Comparison of ENCODE assay signal across 22 cellular contexts in the genomic region with DNA sequence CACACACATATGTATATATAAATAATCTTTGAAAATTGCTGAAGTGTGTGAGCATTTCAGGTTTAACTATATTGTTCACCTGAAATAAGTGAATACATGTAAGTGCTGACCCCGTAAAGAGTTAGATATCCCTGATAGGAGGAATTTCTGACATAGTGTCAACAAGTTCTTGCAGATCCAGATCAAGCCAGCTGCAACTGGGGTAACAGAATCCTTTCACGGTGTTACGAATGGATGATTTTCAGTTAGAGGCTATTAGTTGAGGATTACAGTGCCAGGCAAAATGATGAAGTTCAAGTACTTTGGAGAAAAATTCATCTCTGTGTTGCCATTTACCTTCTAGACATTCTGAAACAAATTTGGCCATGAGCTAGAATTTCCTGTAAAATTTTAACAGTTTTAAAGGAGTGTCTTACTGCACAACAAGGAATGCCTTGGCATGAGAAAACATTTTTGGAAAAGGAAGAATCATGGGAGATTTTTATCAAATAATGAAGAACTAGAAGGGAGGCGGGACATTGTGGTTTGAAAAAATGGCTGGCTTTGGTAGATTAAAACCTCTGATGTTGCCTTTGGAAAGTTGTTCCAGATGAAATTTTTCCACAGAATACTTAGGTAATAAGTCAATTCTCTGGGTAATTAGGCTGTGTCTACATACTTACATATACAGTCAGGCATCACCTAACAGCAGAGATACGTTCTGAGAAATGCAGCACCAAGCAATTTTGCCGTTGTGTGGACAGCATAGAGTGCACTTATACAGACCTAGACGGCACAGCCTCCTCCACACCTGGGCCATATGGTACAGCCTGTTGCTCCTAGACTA.
DNase-seq lines count a peak whose midpoint lies in the region; ATAC-seq and TF ChIP-seq lines count a peak whose summit lies in the region.
"Had no signal": no experiment of that assay in that cellular context is flagged by ENCODE, and none has a peak within 500 bp of the region (broad histone marks: within the 10 kb centered on the region; RNA-seq: fewer than 3 reads in every experiment).

No MANE protein-coding gene starts in this region.

- H3K36me3 ChIP-seq in HCT116 (ENCODE audit: control insufficient read depth in 1 of 2, insufficient read depth in 2 of 2, low read length in 2 of 2) = no peaks in the 10 kb centered on the region
- no peaks in the 10 kb centered on the region for H3K36me3 ChIP-seq in left lung
- H3K36me3 ChIP-seq: left ventricle myocardium inferior, vagina had no signal

- no peaks in the 10 kb centered on the region for H3K79me2 ChIP-seq in HCT116 (ENCODE audit: insufficient read depth, low read length)

- in situ Hi-C loops in astrocyte of the spinal cord (cut with HindIII; ENCODE audit: low sequenced_read_pairs) = no loop called here

- peak overlapping the region; percentile 82 for H3K4me2 ChIP-seq in HCT116 (ENCODE audit: low read length)
- H3K4me2 ChIP-seq: PC-9 had no signal

- ATAC-seq in HCT116 = peak; percentile 77
- peak; percentile 19 for ATAC-seq in left lung
- ATAC-seq in HG03108 (IDR thresholded peaks at IDR 0.05; ENCODE audit: unreplicated experiment) = no peak
- no peak for ATAC-seq in HG03565 (IDR thresholded peaks at IDR 0.05; ENCODE audit: unreplicated experiment)
- ATAC-seq in GM19035 (IDR thresholded peaks at IDR 0.05; ENCODE audit: unreplicated experiment) = no peak
- ATAC-seq: activated CD8-positive, alpha-beta memory T cell treated with anti-CD3 and anti-CD28 coated beads, Interleukin-2, amount 10 ng/mL, durations not matched to agents 7 days and 5 days; stimulated activated naive CD8-positive, alpha-beta T cell treated with anti-CD3 and anti-CD28 coated beads, Interleukin-15, amount 100 ng/mL, for 72 hours; WTC11 had no signal

- no peaks in the 10 kb centered on the region for H4K20me1 ChIP-seq in HCT116 (ENCODE audit: insufficient read depth)

- DNase-seq in AG09319 (ENCODE audit: extremely low read depth, low read depth) (peak; percentile 25), HCT116 (ENCODE audit: low read depth, low spot score) (no peak), astrocyte of the spinal cord (ENCODE audit: low read depth, low spot score) (peak; percentile 47), left lung (no peak), dermis blood vessel endothelial cell (no peak)
- DNase-seq: activated CD8-positive, alpha-beta memory T cell treated with anti-CD3 and anti-CD28 coated beads, Interleukin-2, amount 10 ng/mL, durations not matched to agents 7 days and 5 days; activated gamma-delta T cell; AML-193; aorta; hippocampal formation; left ventricle myocardium inferior; naive B cell; NCI-H1694 treated with DMSO at 0.1 percent for 48 hours; NCI-H524; PC-9; stimulated activated naive CD8-positive, alpha-beta T cell treated with anti-CD3 and anti-CD28 coated beads, Interleukin-15, amount 100 ng/mL, for 72 hours; SW 1271 had no signal

- TF ChIP-seq POLR2A in HCT116 (IDR thresholded peaks at IDR 0.05; ENCODE audit: borderline replicate concordance, extremely low read depth, insufficient read depth, insufficient read length) = no peak

- CTCF ChIA-PET in HCT116 (lab: Charles Lee) = no interaction called here

- POLR2A ChIA-PET in HCT116 (lab: Charles Lee) = interaction anchor here (0.7 to 2.1 kb wide), 11 partner anchors 10 to 125 kb away, joined by 3 to 8 read pairs (median 4); no protein-coding TSS in a partner anchor

- RAD21 ChIA-PET in HCT116 (lab: Charles Lee; ENCODE audit: low non-redundant PET in 1 of 2, low total read pairs in 2 of 2, uncharacterized antibody in 2 of 2, unreplicated experiment in 2 of 2) = interaction anchor here in 1 of 2 experiments (0.6 to 1.2 kb wide), 3 partner anchors 32 to 70 kb away, joined by 3 read pairs; no protein-coding TSS in a partner anchor

- TF ChIP-seq RAD21 in HCT116 (IDR thresholded peaks at IDR 0.05; ENCODE audit: low read depth) = 0 out of 2 replicates have a peak, but pooled peaks have one; percentile 9

- H3K9me2 ChIP-seq in HCT116 (ENCODE audit: insufficient read depth) = no peaks in the 10 kb centered on the region

- H3K4me1 ChIP-seq in HCT116 (ENCODE audit: control insufficient read depth in 1 of 2, insufficient read depth in 2 of 2, low read length in 2 of 2) = peaks cover 76 to 96% of the 10 kb centered on the region in 2 experiments
- H3K4me1 ChIP-seq in left lung = no peaks in the 10 kb centered on the region
- H3K4me1 ChIP-seq: left ventricle myocardium inferior had no signal

- no peaks in the 10 kb centered on the region for H3K9me3 ChIP-seq in HCT116 (ENCODE audit: control insufficient read depth in 1 of 2, insufficient read depth in 1 of 2, low read depth in 1 of 2, low read length in 2 of 2)
- H3K9me3 ChIP-seq in left lung = no peaks in the 10 kb centered on the region
- H3K9me3 ChIP-seq: left ventricle myocardium inferior, vagina had no signal

- H3K27ac ChIP-seq in HCT116 (ENCODE audit: low read depth, low read length) (peak overlapping the region; percentile 76), left lung (no peak overlapping the region)
- H3K27ac ChIP-seq: left ventricle myocardium inferior, PC-9, vagina had no signal

- H3K27me3 ChIP-seq in HCT116 (ENCODE audit: insufficient read depth, low read length) (no peaks in the 10 kb centered on the region), left lung (no peaks in the 10 kb centered on the region)
- H3K27me3 ChIP-seq: vagina had no signal

- BruUV-seq in HCT116 (replicated peaks; lab: Mats Ljungman, UMichigan) = TSS peak; percentile 77

- TF ChIP-seq CTCF in AG09319 (IDR thresholded peaks at IDR 0.05; ENCODE audit: low read depth, low read length) (no peak), HCT116 (IDR thresholded peaks at IDR 0.05 in 2 of 3, conservative IDR thresholded peaks at IDR 0.05 in 1 of 3; ENCODE audit: borderline replicate concordance in 1 of 3, insufficient read depth in 1 of 3, low read depth in 2 of 3, low read length in 2 of 3) (no peak), astrocyte of the spinal cord (IDR thresholded peaks at IDR 0.05; ENCODE audit: low read depth, low read length) (no peak), left lung (IDR thresholded peaks at IDR 0.05) (no peak)

- H3K4me3 ChIP-seq in HCT116 (replicated peaks in 1 of 2; ENCODE audit: low read depth in 1 of 2, low read length in 2 of 2) (peak overlapping the region; percentile 20 to 48), astrocyte of the spinal cord (ENCODE audit: low read depth, low read length) (no peak overlapping the region), left lung (no peak overlapping the region)
- H3K4me3 ChIP-seq: left ventricle myocardium inferior, PC-9, vagina had no signal

- intact Hi-C loops in HCT116 (cut with micrococcal nuclease) (loop anchor here (2.0 to 5.0 kb wide), 2 partner anchors 43 to 81 kb away; no protein-coding TSS in a partner anchor), left lung (cut with DNase I) (no loop called here)

- H2AFZ ChIP-seq in HCT116 (ENCODE audit: low read depth, low read length, poor library complexity, severe bottlenecking) = peak overlapping the region; percentile 43
- H2AFZ ChIP-seq: PC-9 had no signal

- peak overlapping the region; percentile 62 for H3K9ac ChIP-seq in HCT116 (ENCODE audit: low read length)

TF ChIP-seq in HCT116, 20 proteins besides CTCF, POLR2A, EP300 and RAD21:
- TF ChIP-seq ELF1 (IDR thresholded peaks at IDR 0.05; ENCODE audit: borderline replicate concordance, low read depth) (no peak; the same call in 1 of the 2 replicates), YY1 (IDR thresholded peaks at IDR 0.05; ENCODE audit: extremely low read depth, insufficient replicate concordance, low read depth, low read length) (peak; percentile 8)

Comparison
In these comparisons a context has a peak if more than half of its experiments do, and no peak if none do; other contexts are left out.
1. DNase-seq: peak in AG09319 (single experiment) and astrocyte of the spinal cord (single experiment); none in HCT116 (single experiment), left lung (0 of 2) and dermis blood vessel endothelial cell (single experiment).
2. ATAC-seq: peak in HCT116 (single experiment) and left lung (single experiment); none in HG03108 (single experiment), HG03565 (single experiment) and GM19035 (single experiment).
3. H3K4me3 ChIP-seq: peak in HCT116 (2 of 2); none in astrocyte of the spinal cord (single experiment) and left lung (0 of 2).